Comparison of ENCODE assay signal across 1 cellular context in genomic region chr15:75738647-75739325, GRCh38.
A peak's percentile ranks its signal among the peaks of the same experiment; 100 is the strongest.
TF ChIP-seq lines count a peak whose summit lies in the region.

No MANE protein-coding gene starts in this region.

TF ChIP-seq in HEK293, 187 proteins besides CTCF, POLR2A, EP300 and RAD21 (continued from another document and continues in another):
- TF ChIP-seq ZNF513 (tag by site-specific recombination; IDR thresholded peaks at IDR 0.05) (no peak), ZNF157 (tag by site-specific recombination; IDR thresholded peaks at IDR 0.05) (no peak), TCF7L2 (IDR thresholded peaks at IDR 0.05; ENCODE audit: borderline replicate concordance, low read depth, low read length) (no peak), OSR2 (tag by site-specific recombination; IDR thresholded peaks at IDR 0.05) (no peak; the same call in 1 of the 2 replicates), KLF17 (tag by site-specific recombination; IDR thresholded peaks at IDR 0.05) (peak; percentile 71), ZNF274 (IDR thresholded peaks at IDR 0.05; ENCODE audit: low read length) (no peak), ZNF274 (tag by site-specific recombination; IDR thresholded peaks at IDR 0.05; ENCODE audit: borderline replicate concordance) (no peak), ZNF169 (tag by site-specific recombination; IDR thresholded peaks at IDR 0.05) (no peak; the same call in 1 of the 2 replicates), ZNF280C (tag by site-specific recombination; IDR thresholded peaks at IDR 0.05) (no peak), ZNF473 (tag by site-specific recombination; IDR thresholded peaks at IDR 0.05) (no peak), ZNF76 (tag by site-specific recombination; IDR thresholded peaks at IDR 0.05; ENCODE audit: borderline replicate concordance, low read depth) (no peak), ZBTB8A (tag by site-specific recombination; IDR thresholded peaks at IDR 0.05) (peak; percentile 67), PRDM6 (tag by site-specific recombination; IDR thresholded peaks at IDR 0.05) (no peak), ZNF629 (tag by site-specific recombination; IDR thresholded peaks at IDR 0.05) (peak; percentile 94), ZNF501 (tag by site-specific recombination; IDR thresholded peaks at IDR 0.05) (0 out of 2 replicates have a peak, but pooled peaks have one; percentile 23), ZNF510 (tag by site-specific recombination; IDR thresholded peaks at IDR 0.05; ENCODE audit: insufficient replicate concordance) (no peak), ZBTB49 (tag by site-specific recombination; IDR thresholded peaks at IDR 0.05; ENCODE audit: low read depth) (no peak), ZNF311 (tag by site-specific recombination; IDR thresholded peaks at IDR 0.05; ENCODE audit: borderline replicate concordance) (no peak), ZNF654 (tag by site-specific recombination; IDR thresholded peaks at IDR 0.05; ENCODE audit: low read depth) (no peak), ZNF302 (tag by site-specific recombination; IDR thresholded peaks at IDR 0.05; ENCODE audit: low read depth) (no peak), ZBTB17 (tag by site-specific recombination; IDR thresholded peaks at IDR 0.05) (0 out of 2 replicates have a peak, but pooled peaks have one; percentile 28), ZNF521 (tag by site-specific recombination; IDR thresholded peaks at IDR 0.05) (no peak), KLF9 (tag by site-specific recombination; IDR thresholded peaks at IDR 0.05; ENCODE audit: low read depth) (peak; percentile 88), ZNF121 (tag by site-specific recombination; IDR thresholded peaks at IDR 0.05) (no peak; the same call in 1 of the 2 replicates), BCL11A (tag by site-specific recombination; IDR thresholded peaks at IDR 0.05; ENCODE audit: low read depth) (no peak), ZNF48 (tag by site-specific recombination; IDR thresholded peaks at IDR 0.05) (no peak), ZNF623 (tag by site-specific recombination; IDR thresholded peaks at IDR 0.05) (no peak), MEIS1 (CRISPR knock-in tag; IDR thresholded peaks at IDR 0.05; ENCODE audit: borderline replicate concordance) (no peak), ZNF335 (tag by site-specific recombination; conservative IDR thresholded peaks at IDR 0.05) (peak; percentile 95), ZFHX2 (tag by site-specific recombination; conservative IDR thresholded peaks at IDR 0.05) (peak; percentile 75), GLIS2 (tag by site-specific recombination; IDR thresholded peaks at IDR 0.05) (peak; percentile 66), ZNF146 (tag by site-specific recombination; IDR thresholded peaks at IDR 0.05) (no peak), SP7 (tag by site-specific recombination; IDR thresholded peaks at IDR 0.05) (peak; percentile 65), ZNF660 (tag by site-specific recombination; IDR thresholded peaks at IDR 0.05) (0 out of 2 replicates have a peak, but pooled peaks have one; percentile 7), ZNF221 (tag by site-specific recombination; IDR thresholded peaks at IDR 0.05; ENCODE audit: borderline replicate concordance) (no peak), GLIS1 (tag by site-specific recombination; IDR thresholded peaks at IDR 0.05) (peak; percentile 66), ZBTB26 (tag by site-specific recombination; optimal IDR thresholded peaks at IDR 0.05) (peak; percentile 81), ZNF2 (tag by site-specific recombination; IDR thresholded peaks at IDR 0.05) (peak; percentile 69), ZNF19 (tag by site-specific recombination; IDR thresholded peaks at IDR 0.05; ENCODE audit: low read depth) (no peak), ZNF26 (tag by site-specific recombination; IDR thresholded peaks at IDR 0.05) (no peak), SCRT2 (tag by site-specific recombination; IDR thresholded peaks at IDR 0.05) (no peak), ZNF837 (tag by site-specific recombination; IDR thresholded peaks at IDR 0.05) (no peak), ZNF704 (tag by site-specific recombination; IDR thresholded peaks at IDR 0.05) (no peak), ZNF670 (tag by site-specific recombination; IDR thresholded peaks at IDR 0.05; ENCODE audit: low read depth) (no peak), ZNF16 (tag by site-specific recombination; IDR thresholded peaks at IDR 0.05; ENCODE audit: low read depth) (no peak), ZBTB21 (tag by site-specific recombination; IDR thresholded peaks at IDR 0.05) (peak; percentile 88), ZNF341 (tag by site-specific recombination; IDR thresholded peaks at IDR 0.05; ENCODE audit: low read depth) (peak; percentile 45), ZNF555 (tag by site-specific recombination; conservative IDR thresholded peaks at IDR 0.05) (no peak), ZNF488 (tag by site-specific recombination; IDR thresholded peaks at IDR 0.05) (no peak), BCL6B (tag by site-specific recombination; IDR thresholded peaks at IDR 0.05) (no peak), ZNF138 (tag by site-specific recombination; IDR thresholded peaks at IDR 0.05; ENCODE audit: borderline replicate concordance) (no peak)
